19 cellular contexts compared by ENCODE assay signal in the genomic region with DNA sequence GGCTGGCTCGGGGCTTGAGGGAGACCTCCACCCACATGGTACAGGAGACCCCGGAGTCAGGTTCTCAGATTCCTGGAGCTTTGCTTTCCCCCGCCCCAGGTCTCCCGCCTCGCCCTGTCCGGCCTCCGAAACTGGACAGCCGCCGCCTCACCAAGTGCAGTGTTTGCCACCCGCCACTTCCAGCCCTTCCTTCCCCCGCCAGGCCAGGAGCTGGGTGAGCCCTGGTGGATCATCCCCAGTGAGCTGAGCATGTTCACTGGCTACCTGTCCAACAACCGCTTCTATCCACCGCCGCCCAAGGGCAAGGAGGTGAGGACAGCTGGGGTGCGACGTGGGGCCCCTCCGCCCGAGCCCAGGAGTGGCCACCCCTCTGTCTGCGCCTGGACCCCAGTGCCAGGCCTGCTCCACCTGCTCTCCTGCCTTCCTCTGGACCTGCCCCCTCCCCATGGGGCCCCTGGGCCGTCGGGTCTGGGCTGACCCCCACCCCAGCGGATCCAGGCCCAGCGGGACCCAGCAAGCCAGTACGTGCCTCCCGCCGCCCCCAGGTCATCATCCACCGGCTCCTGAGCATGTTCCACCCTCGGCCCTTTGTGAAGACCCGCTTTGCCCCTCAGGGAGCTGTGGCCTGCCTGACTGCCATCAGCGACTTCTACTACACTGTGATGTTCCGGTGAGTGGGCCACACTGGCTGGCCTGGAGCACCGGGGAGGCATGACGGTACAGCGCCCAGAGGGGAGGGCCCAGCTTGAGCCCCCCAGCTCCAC. TPM values are rescaled to one million over a fixed set of nuclear protein-coding genes. Genes with fewer than 3 reads are reported as not detected.
DNase-seq lines count a peak whose midpoint lies in the region; ATAC-seq and TF ChIP-seq lines count a peak whose summit lies in the region.
"Had no signal": no experiment of that assay in that cellular context is flagged by ENCODE, and none has a peak within 500 bp of the region (broad histone marks: within the 10 kb centered on the region; RNA-seq: fewer than 3 reads in every experiment).

No MANE protein-coding gene starts in this region.

- peaks cover 40% of the 10 kb centered on the region for H3K36me3 ChIP-seq in BLaER1
- H3K36me3 ChIP-seq: BE2C had no signal

- no peaks in the 10 kb centered on the region for H3K9me3 Mint-ChIP-seq in chondrocyte (ENCODE audit: low read depth)
- no peaks in the 10 kb centered on the region for H3K9me3 Mint-ChIP-seq in stimulated activated memory B cell treated with anti-CD40 and anti-IgM and Interleukin-4, amounts not matched to agents 10 μg/mL and 1 μg/mL and 100 μg/mL, for 72 hours
- H3K9me3 Mint-ChIP-seq: CD8-positive, alpha-beta memory T cell had no signal

- H3K27me3 Mint-ChIP-seq in chondrocyte (ENCODE audit: low read depth) = no peaks in the 10 kb centered on the region
- no peaks in the 10 kb centered on the region for H3K27me3 Mint-ChIP-seq in stimulated activated memory B cell treated with anti-CD40 and anti-IgM and Interleukin-4, amounts not matched to agents 10 μg/mL and 1 μg/mL and 100 μg/mL, for 72 hours
- H3K27me3 Mint-ChIP-seq: CD8-positive, alpha-beta memory T cell had no signal

- no peaks in the 10 kb centered on the region for H3K27me3 ChIP-seq in BLaER1
- H3K27me3 ChIP-seq: BE2C, SJSA1 had no signal

- TF ChIP-seq CTCF in C4-2B (conservative IDR thresholded peaks at IDR 0.05) (no peak), chondrocyte (IDR thresholded peaks at IDR 0.05) (no peak)

- H3K4me2 ChIP-seq in BLaER1 = peak overlapping the region; percentile 89

- peak overlapping the region; percentile 45; the same call in 1 of the 2 replicates for H3K9ac ChIP-seq in BLaER1

- peaks cover 27% of the 10 kb centered on the region for H3K4me1 Mint-ChIP-seq in chondrocyte (ENCODE audit: low read depth)
- peaks cover 43% of the 10 kb centered on the region for H3K4me1 Mint-ChIP-seq in stimulated activated memory B cell treated with anti-CD40 and anti-IgM and Interleukin-4, amounts not matched to agents 10 μg/mL and 1 μg/mL and 100 μg/mL, for 72 hours

- peak overlapping the region; percentile 72 for H3K27ac ChIP-seq in BLaER1
- H3K27ac ChIP-seq in C4-2B = peak overlapping the region; percentile 93
- H3K27ac ChIP-seq: RWPE1, SJSA1 had no signal

- peaks cover 32% of the 10 kb centered on the region for H4K20me1 ChIP-seq in BLaER1

- no peak overlapping the region for H3K4me3 Mint-ChIP-seq in chondrocyte (ENCODE audit: unreplicated experiment)
- H3K4me3 Mint-ChIP-seq in stimulated activated memory B cell treated with anti-CD40 and anti-IgM and Interleukin-4, amounts not matched to agents 10 μg/mL and 1 μg/mL and 100 μg/mL, for 72 hours = no peak overlapping the region
- H3K4me3 Mint-ChIP-seq: CD8-positive, alpha-beta memory T cell had no signal

- H3K9me3 ChIP-seq in BLaER1 = no peaks in the 10 kb centered on the region
- H3K9me3 ChIP-seq: BE2C, HAP-1, SJSA1 had no signal

- peak; percentile 2 for ATAC-seq in stimulated activated memory B cell treated with anti-CD40 and anti-IgM and Interleukin-4, amounts not matched to agents 10 μg/mL and 1 μg/mL and 100 μg/mL, for 72 hours
- no peak for ATAC-seq in HG03571 (IDR thresholded peaks at IDR 0.05; ENCODE audit: unreplicated experiment)
- ATAC-seq: PC-3 had no signal

- H3K27ac Mint-ChIP-seq in chondrocyte (ENCODE audit: unreplicated experiment) = no peak overlapping the region
- no peak overlapping the region for H3K27ac Mint-ChIP-seq in stimulated activated memory B cell treated with anti-CD40 and anti-IgM and Interleukin-4, amounts not matched to agents 10 μg/mL and 1 μg/mL and 100 μg/mL, for 72 hours

- peaks cover 9% of the 10 kb centered on the region for H3K36me3 Mint-ChIP-seq in chondrocyte (ENCODE audit: low read depth)
- H3K36me3 Mint-ChIP-seq in stimulated activated memory B cell treated with anti-CD40 and anti-IgM and Interleukin-4, amounts not matched to agents 10 μg/mL and 1 μg/mL and 100 μg/mL, for 72 hours = peaks cover 13% of the 10 kb centered on the region

- peaks cover 74% of the 10 kb centered on the region for H3K4me1 ChIP-seq in BLaER1
- H3K4me1 ChIP-seq: BE2C, HAP-1 had no signal

- peak overlapping the region; percentile 40; the same call in 1 of the 2 replicates for H3K4me3 ChIP-seq in BLaER1
- H3K4me3 ChIP-seq: HAP-1, SJSA1 had no signal

- DNase-seq in chondrocyte (ENCODE audit: low spot score) (peak; percentile 91), NCI-H82 treated with DMSO at 0.1 percent for 48 hours (lab: John Stamatoyannopoulos, UW; ENCODE audit: unreplicated experiment) (no peak), COLO829 (ENCODE audit: low spot score) (no peak)
- DNase-seq: BE2C, DND-41, KG1, NCI-H1048, NCI-H146, NCI-H2081, NCI-H748 treated with DMSO at 0.1 percent for 48 hours, PC-3 had no signal

RNA-seq across cellular contexts. Expression of gene SELENON, which starts 8.7 kb away (rescaled TPM):
- 77.0 to 99.5 TPM (median 95.7 TPM) in 3 replicates for total RNA-seq in chondrocyte

RNA-seq across cellular contexts. Expression of gene MTFR1L, which starts 11.1 kb away (rescaled TPM):
- 51.2 to 67.1 TPM (median 51.2 TPM) in 3 replicates for total RNA-seq in chondrocyte

RNA-seq across cellular contexts. Expression of gene AUNIP, which starts 50.6 kb away (rescaled TPM):
- 0.80 to 2.9 TPM (median 1.2 TPM) in 3 replicates for total RNA-seq in chondrocyte
